ENCODE assay signal across 15 cellular contexts in genomic region chr16:67228905-67229304, GRCh38. TPM values are rescaled to one million over a fixed set of nuclear protein-coding genes. Genes with fewer than 3 reads are reported as not detected.
DNase-seq lines count a peak whose midpoint lies in the region; ATAC-seq and TF ChIP-seq lines count a peak whose summit lies in the region.
"Had no signal": no experiment of that assay in that cellular context is flagged by ENCODE, and none has a peak within 500 bp of the region (broad histone marks: within the 10 kb centered on the region; RNA-seq: fewer than 3 reads in every experiment).

No MANE protein-coding gene starts in this region.

- H3K27me3 Mint-ChIP-seq in T-helper 2 cell treated with Interferon-gamma antibody and Interleukin-4, amounts not matched to agents 5 μg/mL and 100 μg/mL, for 36 hours (ENCODE audit: low read depth) = no peaks in the 10 kb centered on the region
- H3K27me3 Mint-ChIP-seq in GM23338 (ENCODE audit: insufficient read depth, low read depth, poor library complexity) (peaks cover 17% of the 10 kb centered on the region), natural killer cell (ENCODE audit: low read depth in 2 of 2) (no peaks in the 10 kb centered on the region)
- H3K27me3 Mint-ChIP-seq in activated naive CD8-positive, alpha-beta T cell treated with anti-CD3 and anti-CD28 coated beads, Interleukin-2, amount 50 U/mL, for 24 hours = peaks cover 3% of the 10 kb centered on the region

- no peaks in the 10 kb centered on the region for H3F3A ChIP-seq in GM23338 (replicated peaks; ENCODE audit: low read depth)

- no peak overlapping the region for H2AFZ ChIP-seq in GM23338
- H2AFZ ChIP-seq: PC-9 had no signal

- no peak overlapping the region for H3K4me2 ChIP-seq in GM23338

- no peak for ATAC-seq in GM23338
- ATAC-seq in activated naive CD8-positive, alpha-beta T cell treated with anti-CD3 and anti-CD28 coated beads, Interleukin-2, amount 50 U/mL, for 24 hours = no peak
- no peak for ATAC-seq in natural killer cell
- no peak for ATAC-seq in sciatic nerve
- ATAC-seq in GM18867 (IDR thresholded peaks at IDR 0.05; ENCODE audit: unreplicated experiment) = no peak

- no peak overlapping the region for H3K27ac Mint-ChIP-seq in T-helper 2 cell treated with Interferon-gamma antibody and Interleukin-4, amounts not matched to agents 5 μg/mL and 100 μg/mL, for 36 hours
- H3K27ac Mint-ChIP-seq in GM23338 (no peak overlapping the region), natural killer cell (peak overlapping the region; percentile 24 to 99)
- no peak overlapping the region for H3K27ac Mint-ChIP-seq in activated naive CD8-positive, alpha-beta T cell treated with anti-CD3 and anti-CD28 coated beads, Interleukin-2, amount 50 U/mL, for 24 hours

- peaks cover 9% of the 10 kb centered on the region; the same call in 1 of the 2 replicates for H3K36me3 ChIP-seq in GM23338 (ENCODE audit: insufficient read depth)

- H3K36me3 Mint-ChIP-seq in T-helper 2 cell treated with Interferon-gamma antibody and Interleukin-4, amounts not matched to agents 5 μg/mL and 100 μg/mL, for 36 hours (ENCODE audit: low read depth) = peaks cover 35% of the 10 kb centered on the region
- H3K36me3 Mint-ChIP-seq in GM23338 (ENCODE audit: low read depth) (peaks cover 56% of the 10 kb centered on the region), natural killer cell (no peaks in the 10 kb centered on the region)
- H3K36me3 Mint-ChIP-seq in activated naive CD8-positive, alpha-beta T cell treated with anti-CD3 and anti-CD28 coated beads, Interleukin-2, amount 50 U/mL, for 24 hours (ENCODE audit: low read depth) = peaks cover 43% of the 10 kb centered on the region

- no peak overlapping the region for H3K27ac ChIP-seq in GM23338 (ENCODE audit: low read depth)
- H3K27ac ChIP-seq: PC-9 had no signal

- DNase-seq in T-helper 2 cell treated with Interferon-gamma antibody and Interleukin-4, amounts not matched to agents 5 μg/mL and 100 μg/mL, for 36 hours (ENCODE audit: low spot score) = no peak
- DNase-seq in T-helper 2 cell = no peak
- no peak for DNase-seq in GM23338 (ENCODE audit: low spot score)
- no peak for DNase-seq in activated naive CD8-positive, alpha-beta T cell treated with anti-CD3 and anti-CD28 coated beads, Interleukin-2, amount 50 U/mL, for 24 hours
- no peak for DNase-seq in natural killer cell
- DNase-seq in sciatic nerve (ENCODE audit: low spot score) = no peak
- no peak for DNase-seq in NOMO-1 treated with DMSO at 0.1 percent for 48 hours (lab: John Stamatoyannopoulos, UW; ENCODE audit: unreplicated experiment)
- DNase-seq: amniotic stem cell; cerebellar nuclear complex; NCI-H2029 treated with DMSO at 0.1 percent for 48 hours; NCI-H526; PC-9; stimulated activated naive CD4-positive, alpha-beta T cell had no signal

- peaks cover 11% of the 10 kb centered on the region for H3K79me2 ChIP-seq in GM23338 (replicated peaks; ENCODE audit: insufficient read depth)

- H3K4me3 ChIP-seq in GM23338 = no peak overlapping the region
- H3K4me3 ChIP-seq: smooth muscle cell had no signal

- no peak for TF ChIP-seq CTCF in GM23338 (conservative IDR thresholded peaks at IDR 0.05; ENCODE audit: low read depth in 2 of 2)
- no peak for TF ChIP-seq CTCF in natural killer cell (IDR thresholded peaks at IDR 0.05)

- H3K9me2 ChIP-seq in GM23338 (ENCODE audit: insufficient read depth) = no peaks in the 10 kb centered on the region

- intact Hi-C loops in natural killer cell (cut with micrococcal nuclease) (no loop called here), sciatic nerve (cut with DNase I) (no loop called here)

- H3K27me3 ChIP-seq in GM23338 (ENCODE audit: insufficient read depth) = no peaks in the 10 kb centered on the region

- peaks cover 3% of the 10 kb centered on the region; the same call in 1 of the 2 replicates for H3K4me1 ChIP-seq in GM23338 (ENCODE audit: insufficient read depth)

- no peaks in the 10 kb centered on the region for H3K9me3 Mint-ChIP-seq in T-helper 2 cell treated with Interferon-gamma antibody and Interleukin-4, amounts not matched to agents 5 μg/mL and 100 μg/mL, for 36 hours
- no peaks in the 10 kb centered on the region for H3K9me3 Mint-ChIP-seq in GM23338
- H3K9me3 Mint-ChIP-seq in activated naive CD8-positive, alpha-beta T cell treated with anti-CD3 and anti-CD28 coated beads, Interleukin-2, amount 50 U/mL, for 24 hours = no peaks in the 10 kb centered on the region
- H3K9me3 Mint-ChIP-seq in natural killer cell = no peaks in the 10 kb centered on the region

- peak overlapping the region; percentile 56 for H3K4me3 Mint-ChIP-seq in T-helper 2 cell treated with Interferon-gamma antibody and Interleukin-4, amounts not matched to agents 5 μg/mL and 100 μg/mL, for 36 hours
- H3K4me3 Mint-ChIP-seq in GM23338 (peak overlapping the region; percentile 51), natural killer cell (peak overlapping the region; percentile 63)
- H3K4me3 Mint-ChIP-seq in activated naive CD8-positive, alpha-beta T cell treated with anti-CD3 and anti-CD28 coated beads, Interleukin-2, amount 50 U/mL, for 24 hours = peak overlapping the region; percentile 100

- H3K4me1 Mint-ChIP-seq in T-helper 2 cell treated with Interferon-gamma antibody and Interleukin-4, amounts not matched to agents 5 μg/mL and 100 μg/mL, for 36 hours (ENCODE audit: low read depth) = peaks cover 33% of the 10 kb centered on the region
- H3K4me1 Mint-ChIP-seq in GM23338 (peaks cover 14% of the 10 kb centered on the region), natural killer cell (peaks cover 28 to 29% of the 10 kb centered on the region in 2 donors)
- H3K4me1 Mint-ChIP-seq in activated naive CD8-positive, alpha-beta T cell treated with anti-CD3 and anti-CD28 coated beads, Interleukin-2, amount 50 U/mL, for 24 hours = peaks cover 33% of the 10 kb centered on the region

- H4K20me1 ChIP-seq in GM23338 (replicated peaks; ENCODE audit: insufficient read depth) = peaks cover 5% of the 10 kb centered on the region; the same call in 1 of the 2 replicates

TF ChIP-seq in GM23338, 12 proteins besides CTCF, POLR2A, EP300 and RAD21:
- TF ChIP-seq EZH2 (IDR thresholded peaks at IDR 0.05; ENCODE audit: low read depth, unreplicated experiment) = no peak
- TF ChIP-seq POLR2AphosphoS5 (IDR thresholded peaks at IDR 0.05; ENCODE audit: low read depth) = 0 out of 2 replicates have a peak, but pooled peaks have one; percentile 9

RNA-seq across cellular contexts. Expression of gene TMEM208, which starts 2.0 kb away (rescaled TPM):
- total RNA-seq in GM23338 (2014; rRNA removed; shearing (Covaris generic)) = 18.4 and 23.2 TPM in 2 replicates
- 82.3 and 89.7 TPM in 2 replicates for polyA plus RNA-seq in GM23338 (2016; fragmentation: Nextera tagmentation; extraction: Ambion mirVana)
- total RNA-seq in natural killer cell (10 to 100 TPM; 34.5 to 39.2 (median 36.7) TPM), sciatic nerve (24.6 TPM)

RNA-seq across cellular contexts. Expression of gene FHOD1, which starts 18.4 kb away (rescaled TPM):
- total RNA-seq in GM23338 (2014; rRNA removed; shearing (Covaris generic)) = 48.2 and 52.7 TPM in 2 replicates
- 26.2 and 28.4 TPM in 2 replicates for polyA plus RNA-seq in GM23338 (2016; fragmentation: Nextera tagmentation; extraction: Ambion mirVana)
- 10 to 100 TPM; 79.3 to 96.8 (median 89.2) TPM for total RNA-seq in natural killer cell
- 35.3 TPM for total RNA-seq in sciatic nerve

RNA-seq across cellular contexts. Expression of gene SLC9A5, which starts 19.9 kb away (rescaled TPM):
- total RNA-seq in GM23338 (2014; rRNA removed; shearing (Covaris generic)) = 5.4 and 6.4 TPM in 2 replicates
- polyA plus RNA-seq in GM23338 (2016; fragmentation: Nextera tagmentation; extraction: Ambion mirVana) = 3.4 and 4.5 TPM in 2 replicates
- total RNA-seq in natural killer cell = 1 to 10 TPM; 1.2 to 2.6 (median 1.6) TPM
- 1.2 TPM for total RNA-seq in sciatic nerve

RNA-seq across cellular contexts. Expression of gene ELMO3, which starts 30.0 kb away (rescaled TPM):
- total RNA-seq in GM23338 (2014; rRNA removed; shearing (Covaris generic)) = 16.2 and 18.3 TPM in 2 replicates
- polyA plus RNA-seq in GM23338 (2016; fragmentation: Nextera tagmentation; extraction: Ambion mirVana) = 4.5 and 4.7 TPM in 2 replicates
- total RNA-seq in natural killer cell = 1 to 10 TPM; 1.9 to 3.3 (median 2.3) TPM
- 2.0 TPM for total RNA-seq in sciatic nerve

RNA-seq across cellular contexts. Expression of gene E2F4, which starts 37.0 kb away (rescaled TPM):
- 135 and 168 TPM in 2 replicates for total RNA-seq in GM23338 (2014; rRNA removed; shearing (Covaris generic))
- 67.0 and 67.2 TPM in 2 replicates for polyA plus RNA-seq in GM23338 (2016; fragmentation: Nextera tagmentation; extraction: Ambion mirVana)
- total RNA-seq in natural killer cell = 10 to 100 TPM; 57.6 to 91.7 (median 74.5) TPM
- total RNA-seq in sciatic nerve = 45.0 TPM

Comparison
In these comparisons a context has a peak if more than half of its experiments do, and no peak if none do; other contexts are left out.
1. H3K27ac Mint-ChIP-seq: peak in natural killer cell (2 of 2); none in T-helper 2 cell treated with Interferon-gamma antibody and Interleukin-4, amounts not matched to agents 5 μg/mL and 100 μg/mL, for 36 hours (single experiment), GM23338 (single experiment) and activated naive CD8-positive, alpha-beta T cell treated with anti-CD3 and anti-CD28 coated beads, Interleukin-2, amount 50 U/mL, for 24 hours (single experiment).
2. Peak in every context shown above with its lines, with median percentiles within 50 percentile points of each other: H3K4me3 Mint-ChIP-seq.